Comparison of ENCODE assay signal across 9 cellular contexts in the genomic region with DNA sequence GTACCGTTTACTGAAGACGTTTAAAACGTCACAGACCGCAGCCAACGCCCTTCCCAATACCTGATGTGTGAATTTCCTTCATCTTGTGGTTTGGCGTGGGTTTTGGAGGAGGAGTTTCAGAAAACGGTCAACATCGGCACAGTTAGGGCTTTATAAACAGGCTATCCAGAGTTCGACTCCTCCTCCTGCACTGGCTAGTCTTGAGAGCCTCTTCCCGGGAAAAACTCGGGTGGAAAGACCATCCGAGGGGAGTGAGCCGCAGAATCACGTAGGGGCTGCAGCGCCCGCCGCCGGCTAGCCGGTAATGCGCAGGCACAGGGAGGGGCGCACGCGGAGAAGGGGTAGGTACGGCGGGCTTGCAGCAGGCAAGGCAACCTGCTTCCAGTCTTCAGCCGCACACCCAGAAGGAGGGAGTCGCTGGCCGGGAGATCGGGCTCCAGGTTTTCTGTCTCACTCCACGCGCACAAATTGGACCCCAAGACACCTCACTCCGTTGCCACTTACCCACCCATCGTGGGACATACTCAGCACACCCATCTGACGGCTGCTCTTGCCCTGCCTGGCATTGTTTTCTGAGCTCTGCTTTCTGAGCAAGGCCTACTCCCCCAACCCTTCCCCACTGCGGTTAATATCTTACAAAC. TPM values are rescaled to one million over a fixed set of nuclear protein-coding genes. Genes with fewer than 3 reads are reported as not detected.
DNase-seq lines count a peak whose midpoint lies in the region; ATAC-seq, FAIRE-seq and TF ChIP-seq lines count a peak whose summit lies in the region.
"Had no signal": no experiment of that assay in that cellular context is flagged by ENCODE, and none has a peak within 500 bp of the region (broad histone marks: within the 10 kb centered on the region; RNA-seq: fewer than 3 reads in every experiment).

No MANE protein-coding gene starts in this region.

- H3K4me3 Mint-ChIP-seq in naive B cell = peak overlapping the region in 7 of 8 donors; percentile 45 to 77 (median 66)

- H3K9me3 Mint-ChIP-seq in naive B cell = peaks cover 7 to 27% (median 15%) of the 10 kb centered on the region in 7 donors

- dilution Hi-C loops in endothelial cell of umbilical vein (cut with MboI; ENCODE audit: extremely low pct_ligation_motif_present, low sequenced_read_pairs) = no loop called here

- no peak overlapping the region for H3K27ac ChIP-seq in endothelial cell of umbilical vein (ENCODE audit: insufficient read depth, low read depth, low read length)
- no peak overlapping the region for H3K27ac ChIP-seq in thyroid gland

- WGBS in thyroid gland, 2 donors = 8 to 13% methylated on average over 14 to 25 of the region's 35 CpGs

- no peak for FAIRE-seq in endothelial cell of umbilical vein (lab: Jason Lieb, UNC)

- H3K4me1 ChIP-seq in endothelial cell of umbilical vein (ENCODE audit: control insufficient read depth, extremely low read depth, insufficient read depth, low read length) (peaks cover 3% of the 10 kb centered on the region), thyroid gland (peaks cover 0 to 4% of the 10 kb centered on the region in 2 donors)

- no peaks in the 10 kb centered on the region for H4K20me1 ChIP-seq in endothelial cell of umbilical vein (replicated peaks; ENCODE audit: control insufficient read depth, extremely low read depth, insufficient read depth, low read length)

- BruUV-seq in endothelial cell of umbilical vein (replicated peaks; lab: Mats Ljungman, UMichigan) = no TSS peak

- TF ChIP-seq CTCF in endothelial cell of umbilical vein (IDR thresholded peaks at IDR 0.05; ENCODE audit: extremely low read depth in 1 of 2, insufficient read depth in 1 of 2, low read depth in 1 of 2, low read length in 2 of 2) (no peak), thyroid gland (IDR thresholded peaks at IDR 0.05) (no peak)

- H3K9me3 ChIP-seq in endothelial cell of umbilical vein (replicated peaks; ENCODE audit: control insufficient read depth, insufficient read depth, low read length) (no peaks in the 10 kb centered on the region), thyroid gland (no peaks in the 10 kb centered on the region)

- H3K79me2 ChIP-seq in endothelial cell of umbilical vein (ENCODE audit: control insufficient read depth, insufficient read depth, low read length) = no peaks in the 10 kb centered on the region

- peak overlapping the region; percentile 88 for H2AFZ ChIP-seq in endothelial cell of umbilical vein (ENCODE audit: low read depth, low read length)

- H3K27me3 Mint-ChIP-seq in naive B cell = peaks cover 18 to 37% (median 27%) of the 10 kb centered on the region in 3 donors

- CTCF ChIA-PET in endothelial cell of umbilical vein (lab: Charles Lee) = interaction anchor here (1.1 to 1.5 kb wide), 3 partner anchors 8 to 857 kb away, joined by 3 to 7 read pairs (median 5); no protein-coding TSS in a partner anchor

- H3K27me3 ChIP-seq in endothelial cell of umbilical vein (ENCODE audit: control insufficient read depth in 2 of 2, insufficient read depth in 2 of 2, low read length in 2 of 2) (no peaks in the 10 kb centered on the region), thyroid gland (no peaks in the 10 kb centered on the region)

- peaks cover 6 to 19% of the 10 kb centered on the region in 2 donors for H3K36me3 Mint-ChIP-seq in naive B cell

- no peak for TF ChIP-seq POLR2A in endothelial cell of umbilical vein (IDR thresholded peaks at IDR 0.05; ENCODE audit: low read depth, low read length)
- no peak for TF ChIP-seq POLR2A in thyroid gland (IDR thresholded peaks at IDR 0.05)

- H3K27ac Mint-ChIP-seq in naive B cell = peak overlapping the region in 1 of 6 donors; percentile 12

- POLR2A ChIA-PET in endothelial cell of umbilical vein (lab: Charles Lee) = no interaction called here

- no peak overlapping the region for H3K9ac ChIP-seq in endothelial cell of umbilical vein (replicated peaks; ENCODE audit: extremely low read depth, insufficient read depth, low read length)

- H3K4me1 Mint-ChIP-seq in naive B cell = peaks cover 4 to 7% (median 6%) of the 10 kb centered on the region in 3 donors

- peak overlapping the region; percentile 69 for H3K4me2 ChIP-seq in endothelial cell of umbilical vein (ENCODE audit: insufficient read depth, low read length)

- H3K4me3 ChIP-seq in endothelial cell of umbilical vein (replicated peaks in 1 of 3; ENCODE audit: insufficient read depth in 1 of 3, low read depth in 1 of 3, low read length in 3 of 3) = peak overlapping the region in 2 of 3 experiments; percentile 23 to 51
- H3K4me3 ChIP-seq in thyroid gland (replicated peaks in 1 of 3) = peak overlapping the region in 1 of 3 donors; percentile 5

- DNase-seq in AG08396 (ENCODE audit: low spot score) (peak; percentile 6), NCI-H2227 treated with DMSO at 0.1 percent for 48 hours (lab: John Stamatoyannopoulos, UW) (peak; percentile 29), endothelial cell of umbilical vein (ENCODE audit: low read depth, low spot score) (peak; percentile 12), naive B cell (peak; percentile 7), thyroid gland (no peak), 8988T (no peak)
- DNase-seq: stimulated activated CD4-positive, alpha-beta T cell treated with anti-CD3 and anti-CD28 coated beads, Interleukin-4, amount 100 ng/mL, for 1 hour had no signal

- ATAC-seq in naive B cell (ENCODE audit: low read depth in 2 of 2) (peak in 1 of 2 donors; percentile 54), GM21529 (IDR thresholded peaks at IDR 0.05; ENCODE audit: unreplicated experiment) (no peak), HG03159 (IDR thresholded peaks at IDR 0.05; ENCODE audit: unreplicated experiment) (no peak)

- H3K36me3 ChIP-seq in endothelial cell of umbilical vein (ENCODE audit: control insufficient read depth in 2 of 2, extremely low read depth in 1 of 2, insufficient read depth in 2 of 2, low read length in 2 of 2) (no peaks in the 10 kb centered on the region), thyroid gland (peaks cover 0 to 2% of the 10 kb centered on the region in 2 donors)

- no peaks in the 10 kb centered on the region for H3K9me1 ChIP-seq in endothelial cell of umbilical vein (replicated peaks; ENCODE audit: control insufficient read depth, extremely low read depth, insufficient read depth, low read length)

- intact Hi-C loops in endothelial cell of umbilical vein (cut with micrococcal nuclease) = no loop called here
- intact Hi-C loops in thyroid gland (cut with DNase I) = no loop called here

TF ChIP-seq in endothelial cell of umbilical vein, 7 proteins besides CTCF, POLR2A, EP300 and RAD21:
- TF ChIP-seq EZH2 (IDR thresholded peaks at IDR 0.05; ENCODE audit: borderline replicate concordance, low read depth, low read length, severe bottlenecking) = peak; percentile 46
- TF ChIP-seq GATA2 (IDR thresholded peaks at IDR 0.05; ENCODE audit: insufficient read depth, insufficient read length, low read depth, low read length) = no peak
- TF ChIP-seq FOS (IDR thresholded peaks at IDR 0.05; ENCODE audit: borderline replicate concordance, insufficient read depth, low read length) = no peak
- TF ChIP-seq POLR2AphosphoS5 (IDR thresholded peaks at IDR 0.05; ENCODE audit: insufficient read depth, low read depth, low read length) = no peak
- TF ChIP-seq JUN (IDR thresholded peaks at IDR 0.05; ENCODE audit: borderline replicate concordance, insufficient read depth, insufficient read length, low read depth) = no peak
- TF ChIP-seq, protein P1, sequence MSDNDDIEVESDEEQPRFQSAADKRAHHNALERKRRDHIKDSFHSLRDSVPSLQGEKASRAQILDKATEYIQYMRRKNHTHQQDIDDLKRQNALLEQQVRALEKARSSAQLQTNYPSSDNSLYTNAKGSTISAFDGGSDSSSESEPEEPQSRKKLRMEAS (IDR thresholded peaks at IDR 0.05; ENCODE audit: insufficient read depth, insufficient read length) = no peak
- TF ChIP-seq MYC (IDR thresholded peaks at IDR 0.05; ENCODE audit: low read depth, low read length) = no peak

RNA-seq across cellular contexts. Expression of a gene that starts 25.4 kb away (rescaled TPM):
- total RNA-seq in endothelial cell of umbilical vein (5.4 and 7.0 TPM in 2 replicates), thyroid gland (10 to 100 TPM; 19.0 to 41.0 (median 27.8) TPM)
- polyA plus RNA-seq in endothelial cell of umbilical vein (5.2 and 5.3 TPM in 2 replicates), naive B cell (ENCODE audit: low read depth in 6 of 6) (1 to 10 TPM in 2 of 6 donors, under 1 TPM in 4; 0.36 to 1.4 (median 0.79) TPM)
- 3.3 and 4.0 TPM in 2 replicates for polyA plus RNA-seq in endothelial cell of umbilical vein (2011; cell fraction: cytosol; rRNA removed)
- 8.8 and 10.5 TPM in 2 replicates for polyA plus RNA-seq in endothelial cell of umbilical vein (2011; cell fraction: nucleus; rRNA removed)
- polyA plus RNA-seq in endothelial cell of umbilical vein (2012) = 4.1 and 5.6 TPM in 2 replicates
- 13.5 and 13.9 TPM in 2 replicates for polyA minus RNA-seq in endothelial cell of umbilical vein
- polyA minus RNA-seq in endothelial cell of umbilical vein (2011; cell fraction: cytosol; rRNA and poly(A)+ RNA removed) = 24.2 TPM
- polyA minus RNA-seq in endothelial cell of umbilical vein (2011; cell fraction: nucleus; rRNA and poly(A)+ RNA removed) = 9.4 and 14.5 TPM in 2 replicates

RNA-seq across cellular contexts. Expression of a gene that starts 33.0 kb away (rescaled TPM):
- 0.18 and 0.78 TPM in 2 replicates for total RNA-seq in endothelial cell of umbilical vein
- polyA plus RNA-seq in endothelial cell of umbilical vein = 0.11 and 0.22 TPM in 2 replicates
- polyA plus RNA-seq in endothelial cell of umbilical vein (2011; cell fraction: cytosol; rRNA removed) = 0.34 and 0.48 TPM in 2 replicates
- polyA plus RNA-seq in endothelial cell of umbilical vein (2011; cell fraction: nucleus; rRNA removed) = not detected in 2 replicates
- 0.46 TPM in 1 of 2 replicates, not detected in the other for polyA plus RNA-seq in endothelial cell of umbilical vein (2012)
- not detected in 2 replicates for polyA minus RNA-seq in endothelial cell of umbilical vein
- not detected for polyA minus RNA-seq in endothelial cell of umbilical vein (2011; cell fraction: cytosol; rRNA and poly(A)+ RNA removed)
- polyA minus RNA-seq in endothelial cell of umbilical vein (2011; cell fraction: nucleus; rRNA and poly(A)+ RNA removed) = 0.29 TPM in 1 of 2 replicates, not detected in the other
- not detected for polyA plus RNA-seq in naive B cell (ENCODE audit: low read depth in 6 of 6)
- total RNA-seq in thyroid gland = under 1 TPM in 3 of 4 donors, not detected in 1; 0.40 to 0.63 (median 0.56) TPM

Comparison
In these comparisons a context has a peak if more than half of its experiments do, and no peak if none do; other contexts are left out.
1. DNase-seq: peak in AG08396 (single experiment), NCI-H2227 treated with DMSO at 0.1 percent for 48 hours (single experiment), endothelial cell of umbilical vein (single experiment) and naive B cell (single experiment); none in thyroid gland (0 of 2) and 8988T (single experiment).